ENCODE assay signal across 20 cellular contexts in the genomic region with DNA sequence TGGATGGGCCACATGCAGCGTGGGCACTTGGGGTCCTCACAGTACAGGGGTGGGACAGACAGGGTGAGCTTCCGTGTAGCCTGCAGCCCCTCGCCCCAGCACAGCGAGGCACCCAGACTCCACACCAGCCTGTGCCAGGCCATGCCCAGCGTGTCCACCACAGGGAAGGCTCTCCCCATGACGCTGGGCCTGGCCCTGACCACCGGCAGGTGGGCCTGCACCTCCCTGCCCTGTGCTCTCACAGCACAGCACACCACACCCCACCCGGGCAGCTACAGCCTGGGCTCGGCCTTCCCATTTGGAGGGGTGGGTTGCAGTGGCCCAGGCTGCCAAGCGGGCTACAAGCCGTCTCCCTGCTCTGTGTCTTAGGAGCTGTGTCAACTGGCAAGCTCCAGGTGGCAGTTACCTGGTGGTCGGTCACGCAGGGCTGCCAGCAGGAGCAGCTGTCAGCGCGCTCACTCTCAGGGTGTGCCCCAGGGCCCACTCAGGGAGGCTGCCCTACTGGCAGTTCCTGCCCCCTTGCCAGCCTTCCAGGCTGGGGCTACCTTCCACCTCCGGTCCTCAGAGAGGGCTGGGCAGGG. TPM values are rescaled to one million over a fixed set of nuclear protein-coding genes. Genes with fewer than 3 reads are reported as not detected.
DNase-seq lines count a peak whose midpoint lies in the region; ATAC-seq and TF ChIP-seq lines count a peak whose summit lies in the region.
"Had no signal": no experiment of that assay in that cellular context is flagged by ENCODE, and none has a peak within 500 bp of the region (broad histone marks: within the 10 kb centered on the region; RNA-seq: fewer than 3 reads in every experiment).

No MANE protein-coding gene starts in this region.

- H3K4me3 ChIP-seq in ascending aorta (peak overlapping the region; percentile 14 to 62), mucosa of descending colon (no peak overlapping the region), stomach (no peak overlapping the region), PC-3 (ENCODE audit: low read length) (no peak overlapping the region)
- H3K4me3 ChIP-seq: GM23248, lung had no signal

- no peaks in the 10 kb centered on the region for H3K4me1 Mint-ChIP-seq in activated CD4-positive, alpha-beta T cell treated with anti-CD3 and anti-CD28 coated beads, Interleukin-2, amount 10 ng/mL, durations not matched to agents 24 days and 14 days

- BruUV-seq in PC-3 (replicated peaks; lab: Mats Ljungman, UMichigan), result no TSS peak

- no peaks in the 10 kb centered on the region for H3K27me3 Mint-ChIP-seq in activated CD4-positive, alpha-beta T cell treated with anti-CD3 and anti-CD28 coated beads, Interleukin-2, amount 10 ng/mL, durations not matched to agents 24 days and 14 days
- H3K27me3 Mint-ChIP-seq: activated naive CD8-positive, alpha-beta T cell treated with anti-CD3 and anti-CD28 coated beads, Interleukin-2, amount 10 ng/mL, durations not matched to agents 7 days and 5 days; progenitor cell of endocrine pancreas; stimulated activated naive B cell treated with anti-CD40 and anti-IgM and Interleukin-4, amounts not matched to agents 10 μg/mL and 1 μg/mL and 100 μg/mL, for 72 hours had no signal

- POLR2A ChIA-PET in PC-3 (lab: Charles Lee; ENCODE audit: unreplicated experiment), result no interaction called here

- CTCF ChIA-PET in PC-3 (lab: Charles Lee), result no interaction called here

- H3K9me3 ChIP-seq in ascending aorta (no peaks in the 10 kb centered on the region), mucosa of descending colon (no peaks in the 10 kb centered on the region), stomach (no peaks in the 10 kb centered on the region), PC-3 (ENCODE audit: low read length) (no peaks in the 10 kb centered on the region)

- no peak overlapping the region for H3K9ac ChIP-seq in PC-3 (ENCODE audit: low read length)
- H3K9ac ChIP-seq: GM23248 had no signal

- H3K27me3 ChIP-seq in ascending aorta, result no peaks in the 10 kb centered on the region
- no peaks in the 10 kb centered on the region for H3K27me3 ChIP-seq in stomach
- no peaks in the 10 kb centered on the region for H3K27me3 ChIP-seq in PC-3 (ENCODE audit: low read length)

- H3K4me3 Mint-ChIP-seq in activated CD4-positive, alpha-beta T cell treated with anti-CD3 and anti-CD28 coated beads, Interleukin-2, amount 10 ng/mL, durations not matched to agents 24 days and 14 days, result no peak overlapping the region
- H3K4me3 Mint-ChIP-seq: activated naive CD8-positive, alpha-beta T cell treated with anti-CD3 and anti-CD28 coated beads, Interleukin-2, amount 10 ng/mL, durations not matched to agents 7 days and 5 days; CD8-positive, alpha-beta T cell; natural killer cell; stimulated activated naive B cell treated with anti-CD40 and anti-IgM and Interleukin-4, amounts not matched to agents 10 μg/mL and 1 μg/mL and 100 μg/mL, for 72 hours; T-helper 2 cell treated with Interferon-gamma antibody and Interleukin-4, amounts not matched to agents 5 μg/mL and 100 μg/mL, for 36 hours had no signal

- no peaks in the 10 kb centered on the region for H3F3A ChIP-seq in PC-3 (ENCODE audit: low read length, unreplicated experiment)

- no peaks in the 10 kb centered on the region for H4K20me1 ChIP-seq in PC-3 (ENCODE audit: low read length)

- no peaks in the 10 kb centered on the region for H3K9me3 Mint-ChIP-seq in activated CD4-positive, alpha-beta T cell treated with anti-CD3 and anti-CD28 coated beads, Interleukin-2, amount 10 ng/mL, durations not matched to agents 24 days and 14 days
- H3K9me3 Mint-ChIP-seq: activated naive CD8-positive, alpha-beta T cell treated with anti-CD3 and anti-CD28 coated beads, Interleukin-2, amount 10 ng/mL, durations not matched to agents 7 days and 5 days; CD8-positive, alpha-beta T cell; natural killer cell; stimulated activated naive B cell treated with anti-CD40 and anti-IgM and Interleukin-4, amounts not matched to agents 10 μg/mL and 1 μg/mL and 100 μg/mL, for 72 hours; T-helper 2 cell treated with Interferon-gamma antibody and Interleukin-4, amounts not matched to agents 5 μg/mL and 100 μg/mL, for 36 hours had no signal

- DNase-seq in DMS79 treated with DMSO at 0.1 percent for 48 hours (lab: John Stamatoyannopoulos, UW), result peak; percentile 9
- no peak for DNase-seq in ascending aorta (ENCODE audit: low spot score in 2 of 2)
- peak in 2 of 3 donors; percentile 23 to 32 for DNase-seq in mucosa of descending colon
- no peak for DNase-seq in stomach
- no peak for DNase-seq in PC-3
- no peak for DNase-seq in middle frontal gyrus (ENCODE audit: extremely low spot score, low spot score)
- DNase-seq in activated CD4-positive, alpha-beta T cell treated with anti-CD3 and anti-CD28 coated beads, Interleukin-2, amount 10 ng/mL, durations not matched to agents 24 days and 14 days, result no peak
- DNase-seq: activated naive CD8-positive, alpha-beta T cell treated with anti-CD3 and anti-CD28 coated beads, Interleukin-2, amount 10 ng/mL, durations not matched to agents 7 days and 5 days; CD8-positive, alpha-beta T cell; erythroblast; GM23248; MM.1S; natural killer cell; NCI-H1930; NCI-H524 treated with DMSO at 0.1 percent for 48 hours; stimulated activated naive B cell treated with anti-CD40 and anti-IgM and Interleukin-4, amounts not matched to agents 10 μg/mL and 1 μg/mL and 100 μg/mL, for 72 hours had no signal

- H3K36me3 ChIP-seq in ascending aorta (peaks cover 28 to 36% of the 10 kb centered on the region in 2 donors), mucosa of descending colon (ENCODE audit: low read depth) (no peaks in the 10 kb centered on the region), stomach (peaks cover 26 to 50% (median 43%) of the 10 kb centered on the region in 4 donors), PC-3 (ENCODE audit: low read depth, low read length) (no peaks in the 10 kb centered on the region)

- H3K4me2 ChIP-seq in PC-3 (ENCODE audit: low read length), result no peak overlapping the region

- WGBS in stomach, 5 donors, result 77 to 89% (median 82%) methylated on average over 9 to 16 of the region's 16 CpGs

- H3K4me1 ChIP-seq in ascending aorta, result peaks cover 41 to 74% of the 10 kb centered on the region in 2 donors
- peaks cover 16% of the 10 kb centered on the region for H3K4me1 ChIP-seq in mucosa of descending colon (ENCODE audit: low read depth)
- H3K4me1 ChIP-seq in stomach, result peaks cover 55 to 87% (median 69%) of the 10 kb centered on the region in 4 donors
- H3K4me1 ChIP-seq in PC-3 (ENCODE audit: insufficient read depth, low read length), result no peaks in the 10 kb centered on the region

- no peaks in the 10 kb centered on the region for H3K79me2 ChIP-seq in PC-3 (ENCODE audit: low read length)

- intact Hi-C loops in ascending aorta (cut with DNase I) (loop anchor here (1.0 to 5.0 kb wide), 6 partner anchors 21 to 217 kb away; a partner anchor contains a TSS), mucosa of descending colon (cut with DNase I, micrococcal nuclease) (no loop called here), stomach (cut with DNase I; ENCODE audit: low total_unique reads) (no loop called here), PC-3 (cut with micrococcal nuclease) (no loop called here)
- intact Hi-C loops in activated CD4-positive, alpha-beta T cell treated with anti-CD3 and anti-CD28 coated beads, Interleukin-2, amount 10 ng/mL, durations not matched to agents 24 days and 14 days (cut with micrococcal nuclease), result no loop called here

- H3K36me3 Mint-ChIP-seq in activated CD4-positive, alpha-beta T cell treated with anti-CD3 and anti-CD28 coated beads, Interleukin-2, amount 10 ng/mL, durations not matched to agents 24 days and 14 days (ENCODE audit: low read depth), result peaks cover 6% of the 10 kb centered on the region
- H3K36me3 Mint-ChIP-seq: activated naive CD8-positive, alpha-beta T cell treated with anti-CD3 and anti-CD28 coated beads, Interleukin-2, amount 10 ng/mL, durations not matched to agents 7 days and 5 days had no signal

- ATAC-seq in mucosa of descending colon (no peak), PC-3 (no peak), HG03565 (IDR thresholded peaks at IDR 0.05; ENCODE audit: unreplicated experiment) (no peak)
- ATAC-seq: CD8-positive, alpha-beta T cell; natural killer cell; stimulated activated naive B cell treated with anti-CD40 and anti-IgM and Interleukin-4, amounts not matched to agents 10 μg/mL and 1 μg/mL and 100 μg/mL, for 72 hours had no signal

- no peak overlapping the region for H3K27ac Mint-ChIP-seq in activated CD4-positive, alpha-beta T cell treated with anti-CD3 and anti-CD28 coated beads, Interleukin-2, amount 10 ng/mL, durations not matched to agents 24 days and 14 days
- H3K27ac Mint-ChIP-seq: activated naive CD8-positive, alpha-beta T cell treated with anti-CD3 and anti-CD28 coated beads, Interleukin-2, amount 10 ng/mL, durations not matched to agents 7 days and 5 days; CD8-positive, alpha-beta T cell; progenitor cell of endocrine pancreas; T-helper 2 cell treated with Interferon-gamma antibody and Interleukin-4, amounts not matched to agents 5 μg/mL and 100 μg/mL, for 36 hours had no signal

- peak overlapping the region; percentile 87 to 98 for H3K27ac ChIP-seq in ascending aorta
- peak overlapping the region in 4 of 5 donors; percentile 70 to 84 (median 84) for H3K27ac ChIP-seq in stomach
- no peak overlapping the region for H3K27ac ChIP-seq in PC-3 (ENCODE audit: low read length)
- H3K27ac ChIP-seq: GM23248 had no signal

- H3K9me2 ChIP-seq in PC-3 (replicated peaks; ENCODE audit: low read length), result no peaks in the 10 kb centered on the region

- TF ChIP-seq EP300 in stomach (IDR thresholded peaks at IDR 0.05), result no peak

- H2AFZ ChIP-seq in PC-3 (ENCODE audit: low read length), result no peak overlapping the region
- H2AFZ ChIP-seq: GM23248 had no signal

- no peak for TF ChIP-seq POLR2A in stomach (IDR thresholded peaks at IDR 0.05)

- TF ChIP-seq CTCF in ascending aorta (IDR thresholded peaks at IDR 0.05) (no peak), mucosa of descending colon (IDR thresholded peaks at IDR 0.05) (no peak), stomach (IDR thresholded peaks at IDR 0.05) (no peak), PC-3 (conservative IDR thresholded peaks at IDR 0.05; ENCODE audit: low read depth, low read length) (no peak)

RNA-seq across cellular contexts. Expression of a gene that starts 4.6 kb away (rescaled TPM):
- total RNA-seq in ascending aorta (95.4 TPM), mucosa of descending colon (100 to 1,000 TPM in 1 of 3 donors, 10 to 100 TPM in 2; 54.9 to 108 (median 61.5) TPM), stomach (10 to 100 TPM; 11.3 to 40.6 (median 18.1) TPM), PC-3 (2014; rRNA removed) (23.0 and 31.0 TPM in 2 replicates)
- 10 to 100 TPM; 27.9 to 46.3 (median 37.3) TPM for polyA plus RNA-seq in stomach
- total RNA-seq in activated CD4-positive, alpha-beta T cell treated with anti-CD3 and anti-CD28 coated beads, Interleukin-2, amount 10 ng/mL, durations not matched to agents 24 days and 14 days, result 22.4 and 23.5 TPM in 2 replicates

Comparison
In these comparisons a context has a peak if more than half of its experiments do, and no peak if none do; other contexts are left out.
1. DNase-seq: peak in DMS79 treated with DMSO at 0.1 percent for 48 hours (single experiment) and mucosa of descending colon (2 of 3); none in ascending aorta (0 of 2), stomach (single experiment), PC-3 (single experiment), middle frontal gyrus (single experiment) and activated CD4-positive, alpha-beta T cell treated with anti-CD3 and anti-CD28 coated beads, Interleukin-2, amount 10 ng/mL, durations not matched to agents 24 days and 14 days (single experiment).
2. H3K4me3 ChIP-seq: peak in ascending aorta (2 of 2); none in mucosa of descending colon (single experiment), stomach (0 of 4) and PC-3 (single experiment).